ENCODE assay signal across 8 cellular contexts in genomic region chr14:68815288-68816182, GRCh38. TPM values are rescaled to one million over a fixed set of nuclear protein-coding genes. Genes with fewer than 3 reads are reported as not detected.
DNase-seq lines count a peak whose midpoint lies in the region; ATAC-seq and TF ChIP-seq lines count a peak whose summit lies in the region.

No MANE protein-coding gene starts in this region.

- no peak for DNase-seq in CD4-positive, alpha-beta T cell
- peak; percentile 41 for DNase-seq in left kidney (ENCODE audit: low read depth, low spot score)
- no peak for DNase-seq in thoracic aorta (ENCODE audit: low spot score)
- DNase-seq in NCI-H187 (lab: John Stamatoyannopoulos, UW) = no peak
- DNase-seq in hypothalamus (lab: John Stamatoyannopoulos, UW) = no peak
- no peak for DNase-seq in NCI-H128 (lab: John Stamatoyannopoulos, UW; ENCODE audit: unreplicated experiment)

- CTCF ChIA-PET in CD4-positive, alpha-beta T cell (lab: Charles Lee) = interaction anchor here (0.7 to 6.9 kb wide), 14 partner anchors 11 to 882 kb away, joined by 3 to 115 read pairs (median 6); partner anchors contain the start of gene ZFP36L1

- intact Hi-C loops in CD4-positive, alpha-beta T cell (cut with DNase I, micrococcal nuclease) = loop anchor here (1.0 to 5.0 kb wide), 8 partner anchors 19 to 979 kb away; partner anchors contain the start of gene ZFP36L1 (in 1 of the 2)

- TF ChIP-seq CTCF in CD4-positive, alpha-beta T cell (IDR thresholded peaks at IDR 0.05) = no peak
- no peak for TF ChIP-seq CTCF in thoracic aorta (IDR thresholded peaks at IDR 0.05)

- H3K36me3 ChIP-seq in thoracic aorta = no peaks in the 10 kb centered on the region

- peak overlapping the region; percentile 93 for H3K27ac ChIP-seq in CD4-positive, alpha-beta T cell (ENCODE audit: low read depth, low read length)
- peak overlapping the region; percentile 99 for H3K27ac ChIP-seq in adipose tissue (ENCODE audit: low read depth, low read length)
- peak overlapping the region; percentile 95 to 96 for H3K27ac ChIP-seq in thoracic aorta

- no peaks in the 10 kb centered on the region for H3K27me3 ChIP-seq in CD4-positive, alpha-beta T cell (ENCODE audit: control insufficient read depth, insufficient read depth, low read length)
- no peaks in the 10 kb centered on the region for H3K27me3 ChIP-seq in thoracic aorta (replicated peaks; ENCODE audit: insufficient read depth)

- no peaks in the 10 kb centered on the region for H3K27me3 Mint-ChIP-seq in CD4-positive, alpha-beta T cell

- H3K36me3 Mint-ChIP-seq in CD4-positive, alpha-beta T cell (ENCODE audit: low read depth) = no peaks in the 10 kb centered on the region

- peaks cover 73% of the 10 kb centered on the region for H3K4me1 Mint-ChIP-seq in CD4-positive, alpha-beta T cell (ENCODE audit: low read depth)

- peak overlapping the region; percentile 95 for H3K27ac Mint-ChIP-seq in CD4-positive, alpha-beta T cell

- H3K4me1 ChIP-seq in thoracic aorta (ENCODE audit: control insufficient read depth in 1 of 2, low read depth in 2 of 2) = peaks cover 23 to 47% of the 10 kb centered on the region in 2 donors

- H3K9me3 Mint-ChIP-seq in CD4-positive, alpha-beta T cell = no peaks in the 10 kb centered on the region

- whole genome bisulfite sequencing in adipose tissue, 3 donors = 76 to 78% (median 77%) methylated on average over 16 of the region's 16 CpGs

- no peaks in the 10 kb centered on the region for H3K9me3 ChIP-seq in CD4-positive, alpha-beta T cell (ENCODE audit: control insufficient read depth, low read length)
- H3K9me3 ChIP-seq in thoracic aorta = no peaks in the 10 kb centered on the region

- peak overlapping the region; percentile 84 for H3K4me3 Mint-ChIP-seq in CD4-positive, alpha-beta T cell

- peak; percentile 16 for ATAC-seq in CD4-positive, alpha-beta T cell (ENCODE audit: poor library complexity)
- ATAC-seq in HG02870 (IDR thresholded peaks at IDR 0.05; ENCODE audit: unreplicated experiment) = peak; percentile 6
- ATAC-seq in thoracic aorta (ENCODE audit: insufficient number of reproducible peaks, low FRiP score, low read depth) = no peak

- H3K4me3 ChIP-seq in thoracic aorta = peak overlapping the region; percentile 77

- POLR2A ChIA-PET in CD4-positive, alpha-beta T cell (lab: Charles Lee) = interaction anchor here (0.6 to 17.9 kb wide), 28 partner anchors 9 to 999 kb away, joined by 3 to 816 read pairs (median 4); partner anchors contain the start of genes ZFP36L1 and ZFYVE26

RNA-seq across cellular contexts. Expression of gene ZFP36L1, which starts 22.7 kb away (rescaled TPM):
- total RNA-seq in CD4-positive, alpha-beta T cell = 100 to 1,000 TPM; 254 to 258 TPM
- polyA plus RNA-seq in adipose tissue = 100 to 1,000 TPM; 174 to 335 (median 258) TPM
- total RNA-seq in thoracic aorta = 100 to 1,000 TPM; 233 to 326 TPM
